Comparison of ENCODE assay signal across 7 cellular contexts in the genomic region with DNA sequence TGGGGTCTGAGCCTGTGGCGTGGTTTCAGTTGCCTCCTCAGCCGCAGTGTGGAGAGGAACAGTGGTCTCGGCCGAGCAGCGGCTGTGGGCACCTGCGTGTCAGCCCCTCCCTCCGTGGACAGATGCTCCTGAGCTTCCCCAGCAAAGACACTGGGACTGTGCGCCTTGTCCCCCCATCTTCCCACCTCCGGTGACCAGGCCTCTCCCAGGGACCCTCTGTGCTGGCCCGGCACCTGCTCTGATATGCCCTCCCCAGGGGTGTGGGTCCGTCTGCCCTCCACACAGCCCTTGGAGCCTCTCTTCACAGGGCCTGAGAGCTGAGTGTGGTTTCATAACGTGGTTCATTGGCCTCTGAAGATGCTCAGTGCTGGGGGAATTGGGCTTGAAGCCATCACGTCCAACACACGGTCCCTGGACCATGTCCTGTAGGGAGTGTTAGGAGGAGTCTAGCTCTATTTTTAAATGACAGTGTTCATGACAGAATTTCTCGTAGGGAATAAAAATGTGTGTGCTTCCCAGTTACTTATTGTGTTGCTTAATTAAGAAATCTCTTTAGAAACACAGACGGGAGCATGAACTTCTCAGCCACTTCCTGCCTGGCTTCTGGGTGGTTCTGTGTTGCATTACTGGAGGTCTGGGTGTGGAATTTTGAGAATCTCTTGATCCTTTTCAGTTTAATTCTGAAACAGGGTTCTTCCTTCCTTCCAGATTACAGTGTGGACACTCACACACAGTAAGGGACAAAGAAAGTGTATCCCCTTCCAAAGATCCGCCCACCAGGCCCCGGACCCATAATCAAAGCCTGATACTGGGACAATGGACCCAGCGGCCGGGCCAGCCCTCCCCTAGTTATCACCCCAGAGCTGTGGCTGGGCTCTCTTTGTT.
DNase-seq lines count a peak whose midpoint lies in the region; ATAC-seq and TF ChIP-seq lines count a peak whose summit lies in the region.

No MANE protein-coding gene starts in this region.

- peak overlapping the region; percentile 78 for H3K27ac ChIP-seq in right cardiac atrium (ENCODE audit: low read length)
- H3K27ac ChIP-seq in WERI-Rb-1: no peak overlapping the region

- peaks cover 4% of the 10 kb centered on the region for H3K9me3 Mint-ChIP-seq in activated T-helper 1 cell treated with anti-CD3 and anti-CD28 coated beads, Interleukin-12 subunit alpha, Interleukin-12 subunit beta, Interleukin-2, Interleukin-4 antibody, amounts not matched to agents 30 ng/mL and 10 ng/mL and 1 ng/mL, durations not matched to agents 14 hours and 24 hours and 36 hours
- H3K9me3 Mint-ChIP-seq in stimulated activated naive CD8-positive, alpha-beta T cell treated with anti-CD3 and anti-CD28 coated beads, Interleukin-15, Interleukin-2, amounts not matched to agents 100 ng/mL and 50 ng/mL, for 24 hours: no peaks in the 10 kb centered on the region

- H3K36me3 Mint-ChIP-seq in activated T-helper 1 cell treated with anti-CD3 and anti-CD28 coated beads, Interleukin-12 subunit alpha, Interleukin-12 subunit beta, Interleukin-2, Interleukin-4 antibody, amounts not matched to agents 30 ng/mL and 10 ng/mL and 1 ng/mL, durations not matched to agents 14 hours and 24 hours and 36 hours (ENCODE audit: low read depth): peaks cover 27% of the 10 kb centered on the region
- peaks cover 28% of the 10 kb centered on the region for H3K36me3 Mint-ChIP-seq in stimulated activated naive CD8-positive, alpha-beta T cell treated with anti-CD3 and anti-CD28 coated beads, Interleukin-15, Interleukin-2, amounts not matched to agents 100 ng/mL and 50 ng/mL, for 24 hours (ENCODE audit: low read depth)

- peaks cover 56% of the 10 kb centered on the region for H3K4me1 Mint-ChIP-seq in activated T-helper 1 cell treated with anti-CD3 and anti-CD28 coated beads, Interleukin-12 subunit alpha, Interleukin-12 subunit beta, Interleukin-2, Interleukin-4 antibody, amounts not matched to agents 30 ng/mL and 10 ng/mL and 1 ng/mL, durations not matched to agents 14 hours and 24 hours and 36 hours (ENCODE audit: low read depth)
- peaks cover 77% of the 10 kb centered on the region for H3K4me1 Mint-ChIP-seq in stimulated activated naive CD8-positive, alpha-beta T cell treated with anti-CD3 and anti-CD28 coated beads, Interleukin-15, Interleukin-2, amounts not matched to agents 100 ng/mL and 50 ng/mL, for 24 hours (ENCODE audit: low read depth)

- DNase-seq in activated T-helper 1 cell treated with anti-CD3 and anti-CD28 coated beads, Interleukin-12 subunit alpha, Interleukin-12 subunit beta, Interleukin-2, Interleukin-4 antibody, amounts not matched to agents 30 ng/mL and 10 ng/mL and 1 ng/mL, durations not matched to agents 14 hours and 24 hours and 36 hours (ENCODE audit: low spot score): no peak
- DNase-seq in right cardiac atrium (peak; percentile 71 to 84 (median 82)), MG63 (no peak), NCI-H446 (lab: John Stamatoyannopoulos, UW) (no peak), WERI-Rb-1 (no peak)

- H3K4me3 ChIP-seq in right cardiac atrium (ENCODE audit: low read length): no peak overlapping the region
- no peak overlapping the region for H3K4me3 ChIP-seq in MG63
- no peak overlapping the region for H3K4me3 ChIP-seq in WERI-Rb-1 (ENCODE audit: low read depth, low read length)

- H3K36me3 ChIP-seq in MG63 (no peaks in the 10 kb centered on the region), WERI-Rb-1 (peaks cover 22% of the 10 kb centered on the region)

- ATAC-seq in HG02623 (IDR thresholded peaks at IDR 0.05; ENCODE audit: unreplicated experiment) (peak; percentile 41), right cardiac atrium (peak; percentile 66 to 71)

- no peaks in the 10 kb centered on the region for H3K27me3 Mint-ChIP-seq in activated T-helper 1 cell treated with anti-CD3 and anti-CD28 coated beads, Interleukin-12 subunit alpha, Interleukin-12 subunit beta, Interleukin-2, Interleukin-4 antibody, amounts not matched to agents 30 ng/mL and 10 ng/mL and 1 ng/mL, durations not matched to agents 14 hours and 24 hours and 36 hours (ENCODE audit: insufficient read depth)
- no peaks in the 10 kb centered on the region for H3K27me3 Mint-ChIP-seq in stimulated activated naive CD8-positive, alpha-beta T cell treated with anti-CD3 and anti-CD28 coated beads, Interleukin-15, Interleukin-2, amounts not matched to agents 100 ng/mL and 50 ng/mL, for 24 hours

- peak overlapping the region; percentile 75 for H3K27ac Mint-ChIP-seq in activated T-helper 1 cell treated with anti-CD3 and anti-CD28 coated beads, Interleukin-12 subunit alpha, Interleukin-12 subunit beta, Interleukin-2, Interleukin-4 antibody, amounts not matched to agents 30 ng/mL and 10 ng/mL and 1 ng/mL, durations not matched to agents 14 hours and 24 hours and 36 hours
- H3K27ac Mint-ChIP-seq in stimulated activated naive CD8-positive, alpha-beta T cell treated with anti-CD3 and anti-CD28 coated beads, Interleukin-15, Interleukin-2, amounts not matched to agents 100 ng/mL and 50 ng/mL, for 24 hours: peak overlapping the region; percentile 84

- WGBS in right cardiac atrium: 43% methylated on average over 20 of the region's 20 CpGs

- no peaks in the 10 kb centered on the region for H3K9me3 ChIP-seq in right cardiac atrium (ENCODE audit: control insufficient read depth, low read length)
- no peaks in the 10 kb centered on the region for H3K9me3 ChIP-seq in MG63
- no peaks in the 10 kb centered on the region for H3K9me3 ChIP-seq in WERI-Rb-1 (ENCODE audit: severe bottlenecking)

- H3K27me3 ChIP-seq in right cardiac atrium (ENCODE audit: control insufficient read depth, insufficient read depth) (no peaks in the 10 kb centered on the region), MG63 (no peaks in the 10 kb centered on the region), WERI-Rb-1 (ENCODE audit: insufficient read depth, low read depth, severe bottlenecking) (no peaks in the 10 kb centered on the region)

- H3K4me1 ChIP-seq in right cardiac atrium (ENCODE audit: control insufficient read depth, insufficient read depth, low read length): peaks cover 6% of the 10 kb centered on the region

- no peak for TF ChIP-seq CTCF in WERI-Rb-1 (IDR thresholded peaks at IDR 0.05; ENCODE audit: low read depth, low read length)

- intact Hi-C loops in activated T-helper 1 cell treated with anti-CD3 and anti-CD28 coated beads, Interleukin-12 subunit alpha, Interleukin-12 subunit beta, Interleukin-2, Interleukin-4 antibody, amounts not matched to agents 30 ng/mL and 10 ng/mL and 1 ng/mL, durations not matched to agents 14 hours and 24 hours and 36 hours (cut with micrococcal nuclease): loop anchor here (1.0 to 2.0 kb wide), 2 partner anchors 11 to 16 kb away; no protein-coding TSS in a partner anchor
- intact Hi-C loops in right cardiac atrium (cut with DNase I): loop anchor here in 3 of 4 donors (2.0 to 5.0 kb wide), 3 partner anchors 49 to 114 kb away; a partner anchor contains a TSS

- peak overlapping the region; percentile 54 for H3K4me3 Mint-ChIP-seq in activated T-helper 1 cell treated with anti-CD3 and anti-CD28 coated beads, Interleukin-12 subunit alpha, Interleukin-12 subunit beta, Interleukin-2, Interleukin-4 antibody, amounts not matched to agents 30 ng/mL and 10 ng/mL and 1 ng/mL, durations not matched to agents 14 hours and 24 hours and 36 hours
- peak overlapping the region; percentile 75 for H3K4me3 Mint-ChIP-seq in stimulated activated naive CD8-positive, alpha-beta T cell treated with anti-CD3 and anti-CD28 coated beads, Interleukin-15, Interleukin-2, amounts not matched to agents 100 ng/mL and 50 ng/mL, for 24 hours

Comparison
In these comparisons a context has a peak if more than half of its experiments do, and no peak if none do; other contexts are left out.
1. DNase-seq: peak in right cardiac atrium (3 of 3); none in activated T-helper 1 cell treated with anti-CD3 and anti-CD28 coated beads, Interleukin-12 subunit alpha, Interleukin-12 subunit beta, Interleukin-2, Interleukin-4 antibody, amounts not matched to agents 30 ng/mL and 10 ng/mL and 1 ng/mL, durations not matched to agents 14 hours and 24 hours and 36 hours (single experiment), MG63 (single experiment), NCI-H446 (0 of 2) and WERI-Rb-1 (single experiment).